Comparison of ENCODE assay signal across 9 cellular contexts in genomic region chr2:71275939-71276310, GRCh38. TPM values are rescaled to one million over a fixed set of nuclear protein-coding genes. Genes with fewer than 3 reads are reported as not detected.
DNase-seq lines count a peak whose midpoint lies in the region; ATAC-seq, FAIRE-seq and TF ChIP-seq lines count a peak whose summit lies in the region.
"Had no signal": no experiment of that assay in that cellular context is flagged by ENCODE, and none has a peak within 500 bp of the region (broad histone marks: within the 10 kb centered on the region; RNA-seq: fewer than 3 reads in every experiment).

No MANE protein-coding gene starts in this region.

- WGBS in pancreas, 2 donors, result 37 to 40% methylated on average over 8 of the region's 8 CpGs

- no peaks in the 10 kb centered on the region for H3K9me3 ChIP-seq in pancreas

- peaks cover 0 to 5% (median 0%) of the 10 kb centered on the region in 4 donors for H3K27me3 ChIP-seq in pancreas

- no peak for TF ChIP-seq CTCF in GM12875 (IDR thresholded peaks at IDR 0.05; ENCODE audit: borderline replicate concordance, insufficient read depth, low read depth, low read length)
- no peak for TF ChIP-seq CTCF in coronary artery (IDR thresholded peaks at IDR 0.05)
- TF ChIP-seq CTCF in pancreas (IDR thresholded peaks at IDR 0.05), result no peak

- intact Hi-C loops in pancreas (cut with DNase I), result no loop called here

- no peak for FAIRE-seq in pancreas (lab: Jason Lieb, UNC)
- FAIRE-seq: bronchial epithelial cell had no signal

- peak overlapping the region; percentile 84 to 92 for H3K27ac ChIP-seq in coronary artery
- no peak overlapping the region for H3K27ac ChIP-seq in pancreas

- no peak for DNase-seq in coronary artery (ENCODE audit: low spot score)
- DNase-seq in pancreas, result no peak
- DNase-seq in OCI-M2 (lab: John Stamatoyannopoulos, UW; ENCODE audit: unreplicated experiment), result no peak
- DNase-seq in stimulated activated CD4-positive, alpha-beta T cell treated with anti-CD3 and anti-CD28 coated beads, Interleukin-4, amount 100 ng/mL, for 4 hours, result no peak
- DNase-seq in dermis blood vessel endothelial cell, result no peak

- H3K36me3 ChIP-seq in pancreas, result no peaks in the 10 kb centered on the region

- ATAC-seq in HG03460 (IDR thresholded peaks at IDR 0.05; ENCODE audit: unreplicated experiment), result peak; percentile 4
- ATAC-seq in pancreas, result peak in 1 of 4 donors; percentile 2
- ATAC-seq in HG02970 (IDR thresholded peaks at IDR 0.05; ENCODE audit: low FRiP score, unreplicated experiment), result no peak

- H3K4me1 ChIP-seq in pancreas, result peaks cover 0 to 7% (median 5%) of the 10 kb centered on the region in 3 donors

- H3K4me3 ChIP-seq in GM12875 (ENCODE audit: low read depth, low read length), result peak overlapping the region; percentile 71
- H3K4me3 ChIP-seq in coronary artery, result peak overlapping the region; percentile 84
- peak overlapping the region in 3 of 4 donors; percentile 28 to 66 (median 43) for H3K4me3 ChIP-seq in pancreas

RNA-seq across cellular contexts. Expression of gene PAIP2B, which starts 49.0 kb away (rescaled TPM):
- total RNA-seq in pancreas (10 to 100 TPM; 30.4 to 67.4 (median 51.1) TPM), dermis blood vessel endothelial cell (1.5 and 1.9 TPM in 2 replicates)
- 10 to 100 TPM in 1 of 2 donors, 1 to 10 TPM in 1; 9.0 to 12.9 TPM for polyA plus RNA-seq in pancreas

RNA-seq across cellular contexts. Expression of gene ZNF638, which starts 55.7 kb away (rescaled TPM):
- 10 to 100 TPM; 35.4 to 73.4 (median 51.6) TPM for total RNA-seq in pancreas
- 100 to 1,000 TPM; 103 to 117 TPM for polyA plus RNA-seq in pancreas
- 128 and 163 TPM in 2 replicates for total RNA-seq in dermis blood vessel endothelial cell

Comparison
In these comparisons a context has a peak if more than half of its experiments do, and no peak if none do; other contexts are left out.
1. H3K27ac ChIP-seq: peak in coronary artery (2 of 2); none in pancreas (0 of 4).
2. RNA of gene PAIP2B, which starts 49.0 kb away (total RNA-seq): 30.4 to 67.4 TPM in pancreas; 1.5 to 1.9 TPM in dermis blood vessel endothelial cell; every median in the first group is over 10 times any median in the second.
3. Peak in every context shown above with its lines, with median percentiles within 50 percentile points of each other: H3K4me3 ChIP-seq.